In genomic region chrX:78517124-78517523, GRCh38 we compare ENCODE assay signal across 9 cellular contexts.
A peak's percentile ranks its signal among the peaks of the same experiment; 100 is the strongest.
DNase-seq lines count a peak whose midpoint lies in the region; ATAC-seq and TF ChIP-seq lines count a peak whose summit lies in the region.
"Had no signal": no experiment of that assay in that cellular context is flagged by ENCODE, and none has a peak within 500 bp of the region (broad histone marks: within the 10 kb centered on the region; RNA-seq: fewer than 3 reads in every experiment).

No MANE protein-coding gene starts in this region.

- POLR2A ChIA-PET in naive thymus-derived CD4-positive, alpha-beta T cell (lab: Charles Lee): interaction anchor here (1.2 kb wide), 1 partner anchor 378 kb away, joined by 3 read pairs; the partner anchor contains the start of gene TAF9B

- peaks cover 0 to 11% (median 0%) of the 10 kb centered on the region in 11 donors for H3K9me3 Mint-ChIP-seq in naive thymus-derived CD4-positive, alpha-beta T cell
- peaks cover 7% of the 10 kb centered on the region for H3K9me3 Mint-ChIP-seq in neural progenitor cell

- H4K20me1 ChIP-seq in neural progenitor cell (ENCODE audit: low read depth): no peaks in the 10 kb centered on the region

- H3K27me3 Mint-ChIP-seq in naive thymus-derived CD4-positive, alpha-beta T cell: no peaks in the 10 kb centered on the region
- no peaks in the 10 kb centered on the region for H3K27me3 Mint-ChIP-seq in neural progenitor cell (ENCODE audit: insufficient read depth, low read depth)

- no peaks in the 10 kb centered on the region for H3K36me3 ChIP-seq in naive thymus-derived CD4-positive, alpha-beta T cell (ENCODE audit: control insufficient read depth in 2 of 3, insufficient read depth in 3 of 3, low read length in 3 of 3)
- H3K36me3 ChIP-seq in neural progenitor cell: no peaks in the 10 kb centered on the region

- CTCF ChIA-PET in naive thymus-derived CD4-positive, alpha-beta T cell (lab: Charles Lee): no interaction called here

- peaks cover 0 to 52% (median 0%) of the 10 kb centered on the region in 5 donors for H3K36me3 Mint-ChIP-seq in naive thymus-derived CD4-positive, alpha-beta T cell
- H3K36me3 Mint-ChIP-seq in neural progenitor cell: no peaks in the 10 kb centered on the region

- H3K4me1 ChIP-seq in naive thymus-derived CD4-positive, alpha-beta T cell (ENCODE audit: control insufficient read depth in 2 of 2, insufficient read depth in 2 of 2, low read length in 2 of 2): peaks cover 16 to 25% of the 10 kb centered on the region in 2 donors
- peaks cover 7% of the 10 kb centered on the region for H3K4me1 ChIP-seq in neural progenitor cell

- peaks cover 2 to 58% (median 39%) of the 10 kb centered on the region in 7 donors for H3K4me1 Mint-ChIP-seq in naive thymus-derived CD4-positive, alpha-beta T cell
- H3K4me1 Mint-ChIP-seq in neural progenitor cell: peaks cover 17% of the 10 kb centered on the region

- H3K4me3 Mint-ChIP-seq in naive thymus-derived CD4-positive, alpha-beta T cell: peak overlapping the region in 9 of 10 donors; percentile 16 to 73 (median 67)
- no peak overlapping the region for H3K4me3 Mint-ChIP-seq in neural progenitor cell

- H3K9me3 ChIP-seq in naive thymus-derived CD4-positive, alpha-beta T cell (ENCODE audit: control insufficient read depth in 2 of 3, low read length in 3 of 3): no peaks in the 10 kb centered on the region
- peaks cover 7% of the 10 kb centered on the region for H3K9me3 ChIP-seq in neural progenitor cell (ENCODE audit: low read depth)

- no peak for TF ChIP-seq CTCF in neural progenitor cell (IDR thresholded peaks at IDR 0.05)

- H3K27me3 ChIP-seq in naive thymus-derived CD4-positive, alpha-beta T cell (ENCODE audit: control insufficient read depth in 2 of 2, insufficient read depth in 2 of 2, low read length in 2 of 2): no peaks in the 10 kb centered on the region
- no peaks in the 10 kb centered on the region for H3K27me3 ChIP-seq in neural progenitor cell

- H3K4me3 ChIP-seq in naive thymus-derived CD4-positive, alpha-beta T cell (ENCODE audit: low read length): no peak overlapping the region
- no peak overlapping the region for H3K4me3 ChIP-seq in neural progenitor cell
- H3K4me3 ChIP-seq: skin epidermis had no signal

- no peak overlapping the region for H2AFZ ChIP-seq in neural progenitor cell (replicated peaks)

- peaks cover 24% of the 10 kb centered on the region for H3F3A ChIP-seq in neural progenitor cell (ENCODE audit: low read depth)

- ATAC-seq in GM18499 (IDR thresholded peaks at IDR 0.05; ENCODE audit: insufficient read depth, unreplicated experiment) (peak; percentile 76), HG02981 (IDR thresholded peaks at IDR 0.05; ENCODE audit: unreplicated experiment) (peak; percentile 90), HG03460 (IDR thresholded peaks at IDR 0.05; ENCODE audit: unreplicated experiment) (no peak)
- ATAC-seq in naive thymus-derived CD4-positive, alpha-beta T cell: peak; percentile 95

- DNase-seq in activated CD4-positive, alpha-beta T cell treated with anti-CD3 and anti-CD28 coated beads, Interleukin-2, amount 50 U/mL, for 1 hour: peak; percentile 28
- peak in 8 of 9 donors; percentile 37 to 92 (median 84) for DNase-seq in naive thymus-derived CD4-positive, alpha-beta T cell
- DNase-seq in NCI-H1105 (lab: John Stamatoyannopoulos, UW) (no peak), mesenteric fat pad (ENCODE audit: low spot score) (no peak), neural progenitor cell (ENCODE audit: low spot score) (no peak)

- intact Hi-C loops in naive thymus-derived CD4-positive, alpha-beta T cell (cut with micrococcal nuclease): loop anchor here (1.0 to 10.0 kb wide), 25 partner anchors 38 to 850 kb away; partner anchors contain the start of genes ATP7A (in 2 of the 2), P2RY10 (in 2 of the 2), TAF9B (in 2 of the 2) and ATRX (in 1 of the 2)

- H3K9ac ChIP-seq in neural progenitor cell: no peak overlapping the region

- H3K79me2 ChIP-seq in neural progenitor cell (ENCODE audit: low read depth): no peaks in the 10 kb centered on the region

- peak overlapping the region; percentile 90 to 97 (median 92) for H3K27ac Mint-ChIP-seq in naive thymus-derived CD4-positive, alpha-beta T cell
- no peak overlapping the region for H3K27ac Mint-ChIP-seq in neural progenitor cell

- peak overlapping the region; percentile 72 for H3K27ac ChIP-seq in naive thymus-derived CD4-positive, alpha-beta T cell (ENCODE audit: low read depth, low read length)
- no peak overlapping the region for H3K27ac ChIP-seq in neural progenitor cell

- H3K4me2 ChIP-seq in neural progenitor cell: no peak overlapping the region

Comparison
In these comparisons a context has a peak if more than half of its experiments do, and no peak if none do; other contexts are left out.
1. DNase-seq: peak in activated CD4-positive, alpha-beta T cell treated with anti-CD3 and anti-CD28 coated beads, Interleukin-2, amount 50 U/mL, for 1 hour (single experiment) and naive thymus-derived CD4-positive, alpha-beta T cell (8 of 9); none in NCI-H1105 (single experiment), mesenteric fat pad (single experiment) and neural progenitor cell (single experiment).